Comparison of ENCODE assay signal across 1 cellular context in the genomic region with DNA sequence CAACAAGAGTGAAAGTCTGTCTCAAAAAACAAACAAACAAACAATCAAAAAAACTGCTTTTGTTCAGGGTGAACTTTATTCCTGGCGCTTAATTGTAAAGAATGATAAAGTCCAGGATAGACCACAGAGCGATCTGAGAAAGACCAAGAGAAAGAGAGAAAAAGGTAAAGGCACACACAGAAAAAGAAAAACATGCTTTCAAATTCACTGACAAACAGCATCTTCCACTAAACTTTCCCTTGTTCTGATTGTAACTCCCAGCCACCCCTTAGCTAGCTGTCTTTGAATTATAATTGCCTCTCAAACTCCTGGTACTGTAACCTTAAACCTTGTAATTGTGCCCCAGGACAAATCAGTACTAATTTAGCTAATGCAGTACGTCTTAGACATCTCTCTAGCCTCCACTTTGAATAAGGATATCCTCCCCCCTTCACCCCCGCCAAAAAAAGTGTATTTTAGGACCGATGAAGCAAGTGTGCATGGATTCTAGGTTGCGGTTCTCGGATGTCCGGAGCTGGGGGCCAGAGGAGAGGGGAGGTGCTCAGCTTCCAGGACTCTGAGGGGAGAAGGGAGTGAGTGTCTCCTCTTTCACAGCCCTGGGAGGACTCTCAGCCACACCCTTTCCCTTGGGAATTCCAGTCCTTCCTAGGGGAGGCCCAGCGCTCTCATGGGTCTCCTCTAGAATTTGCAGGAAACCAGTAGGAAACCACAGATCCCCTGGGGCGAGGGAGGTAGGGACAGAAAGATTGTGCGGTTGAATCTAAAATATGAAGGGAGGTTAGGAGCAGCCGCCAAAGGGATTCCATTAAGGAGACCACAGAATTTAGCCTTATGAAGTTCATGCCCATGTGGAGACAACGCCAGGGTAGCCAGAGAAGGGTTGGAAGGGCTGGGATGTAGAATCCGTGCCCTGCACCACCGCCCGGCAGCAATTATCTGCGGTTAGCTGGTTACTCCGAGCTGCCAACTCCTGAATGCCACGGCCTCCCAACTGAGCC.
TF ChIP-seq lines count a peak whose summit lies in the region.

No MANE protein-coding gene starts in this region.

TF ChIP-seq in HEK293, 187 proteins besides CTCF, POLR2A, EP300 and RAD21 (continued from another document and continues in another):
- TF ChIP-seq PRDM10 (tag by site-specific recombination; IDR thresholded peaks at IDR 0.05) (peak; percentile 66; the same call in 1 of the 2 replicates), ZEB2 (tag by site-specific recombination; IDR thresholded peaks at IDR 0.05) (peak; percentile 67; the same call in 1 of the 2 replicates), ZNF558 (tag by site-specific recombination; IDR thresholded peaks at IDR 0.05) (peak; percentile 59; the same call in 1 of the 2 replicates), ZBTB17 (tag by site-specific recombination; IDR thresholded peaks at IDR 0.05) (peak; percentile 78), ZBTB44 (tag by site-specific recombination; IDR thresholded peaks at IDR 0.05) (peak; percentile 56), ZNF707 (tag by site-specific recombination; IDR thresholded peaks at IDR 0.05) (peak; percentile 74), ZNF426 (tag by site-specific recombination; IDR thresholded peaks at IDR 0.05) (no peak), ZNF366 (tag by site-specific recombination; conservative IDR thresholded peaks at IDR 0.05) (peak; percentile 72), ZNF776 (tag by site-specific recombination; IDR thresholded peaks at IDR 0.05; ENCODE audit: borderline replicate concordance) (no peak), ZNF239 (tag by site-specific recombination; IDR thresholded peaks at IDR 0.05) (no peak), GFI1B (tag by site-specific recombination; IDR thresholded peaks at IDR 0.05) (peak; percentile 51), ZNF792 (tag by site-specific recombination; IDR thresholded peaks at IDR 0.05) (no peak), ZBTB48 (tag by site-specific recombination; IDR thresholded peaks at IDR 0.05) (peak; percentile 82; the same call in 1 of the 2 replicates), ZNF24 (tag by site-specific recombination; IDR thresholded peaks at IDR 0.05) (peak; percentile 74), SP7 (tag by site-specific recombination; IDR thresholded peaks at IDR 0.05) (peak; percentile 99), ZNF670 (tag by site-specific recombination; IDR thresholded peaks at IDR 0.05; ENCODE audit: low read depth) (no peak), PRDM1 (tag by site-specific recombination; IDR thresholded peaks at IDR 0.05) (peak; percentile 95), ZNF2 (tag by site-specific recombination; IDR thresholded peaks at IDR 0.05) (peak; percentile 52; the same call in 1 of the 2 replicates), ZNF600 (tag by site-specific recombination; IDR thresholded peaks at IDR 0.05) (peak; percentile 95), ZNF561 (tag by site-specific recombination; IDR thresholded peaks at IDR 0.05; ENCODE audit: borderline replicate concordance) (peak; percentile 89), ZXDB (tag by site-specific recombination; IDR thresholded peaks at IDR 0.05) (peak; percentile 52), ZNF341 (tag by site-specific recombination; IDR thresholded peaks at IDR 0.05; ENCODE audit: low read depth) (peak; percentile 83), ZNF423 (tag by site-specific recombination; IDR thresholded peaks at IDR 0.05) (peak; percentile 81; the same call in 1 of the 2 replicates), KLF1 (tag by site-specific recombination; IDR thresholded peaks at IDR 0.05) (peak; percentile 98), GLIS1 (tag by site-specific recombination; IDR thresholded peaks at IDR 0.05) (peak; percentile 99), ZNF626 (tag by site-specific recombination; IDR thresholded peaks at IDR 0.05) (no peak), ZNF112 (tag by site-specific recombination; IDR thresholded peaks at IDR 0.05) (no peak), ZNF132 (tag by site-specific recombination; IDR thresholded peaks at IDR 0.05; ENCODE audit: borderline replicate concordance) (no peak), ZNF10 (tag by site-specific recombination; IDR thresholded peaks at IDR 0.05) (no peak), SCRT2 (tag by site-specific recombination; IDR thresholded peaks at IDR 0.05) (no peak), PRDM6 (tag by site-specific recombination; IDR thresholded peaks at IDR 0.05) (peak; percentile 83), PATZ1 (tag by site-specific recombination; IDR thresholded peaks at IDR 0.05) (peak; percentile 98), ZBTB8A (tag by site-specific recombination; IDR thresholded peaks at IDR 0.05) (peak; percentile 70), ZNF501 (tag by site-specific recombination; IDR thresholded peaks at IDR 0.05) (peak; percentile 72; the same call in 1 of the 2 replicates), ZBTB26 (tag by site-specific recombination; optimal IDR thresholded peaks at IDR 0.05) (peak; percentile 20)
- TF ChIP-seq, protein P1, sequence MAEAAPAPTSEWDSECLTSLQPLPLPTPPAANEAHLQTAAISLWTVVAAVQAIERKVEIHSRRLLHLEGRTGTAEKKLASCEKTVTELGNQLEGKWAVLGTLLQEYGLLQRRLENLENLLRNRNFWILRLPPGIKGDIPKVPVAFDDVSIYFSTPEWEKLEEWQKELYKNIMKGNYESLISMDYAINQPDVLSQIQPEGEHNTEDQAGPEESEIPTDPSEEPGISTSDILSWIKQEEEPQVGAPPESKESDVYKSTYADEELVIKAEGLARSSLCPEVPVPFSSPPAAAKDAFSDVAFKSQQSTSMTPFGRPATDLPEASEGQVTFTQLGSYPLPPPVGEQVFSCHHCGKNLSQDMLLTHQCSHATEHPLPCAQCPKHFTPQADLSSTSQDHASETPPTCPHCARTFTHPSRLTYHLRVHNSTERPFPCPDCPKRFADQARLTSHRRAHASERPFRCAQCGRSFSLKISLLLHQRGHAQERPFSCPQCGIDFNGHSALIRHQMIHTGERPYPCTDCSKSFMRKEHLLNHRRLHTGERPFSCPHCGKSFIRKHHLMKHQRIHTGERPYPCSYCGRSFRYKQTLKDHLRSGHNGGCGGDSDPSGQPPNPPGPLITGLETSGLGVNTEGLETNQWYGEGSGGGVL (tag by site-specific recombination; IDR thresholded peaks at IDR 0.05) = peak; percentile 82
- TF ChIP-seq, protein P2, sequence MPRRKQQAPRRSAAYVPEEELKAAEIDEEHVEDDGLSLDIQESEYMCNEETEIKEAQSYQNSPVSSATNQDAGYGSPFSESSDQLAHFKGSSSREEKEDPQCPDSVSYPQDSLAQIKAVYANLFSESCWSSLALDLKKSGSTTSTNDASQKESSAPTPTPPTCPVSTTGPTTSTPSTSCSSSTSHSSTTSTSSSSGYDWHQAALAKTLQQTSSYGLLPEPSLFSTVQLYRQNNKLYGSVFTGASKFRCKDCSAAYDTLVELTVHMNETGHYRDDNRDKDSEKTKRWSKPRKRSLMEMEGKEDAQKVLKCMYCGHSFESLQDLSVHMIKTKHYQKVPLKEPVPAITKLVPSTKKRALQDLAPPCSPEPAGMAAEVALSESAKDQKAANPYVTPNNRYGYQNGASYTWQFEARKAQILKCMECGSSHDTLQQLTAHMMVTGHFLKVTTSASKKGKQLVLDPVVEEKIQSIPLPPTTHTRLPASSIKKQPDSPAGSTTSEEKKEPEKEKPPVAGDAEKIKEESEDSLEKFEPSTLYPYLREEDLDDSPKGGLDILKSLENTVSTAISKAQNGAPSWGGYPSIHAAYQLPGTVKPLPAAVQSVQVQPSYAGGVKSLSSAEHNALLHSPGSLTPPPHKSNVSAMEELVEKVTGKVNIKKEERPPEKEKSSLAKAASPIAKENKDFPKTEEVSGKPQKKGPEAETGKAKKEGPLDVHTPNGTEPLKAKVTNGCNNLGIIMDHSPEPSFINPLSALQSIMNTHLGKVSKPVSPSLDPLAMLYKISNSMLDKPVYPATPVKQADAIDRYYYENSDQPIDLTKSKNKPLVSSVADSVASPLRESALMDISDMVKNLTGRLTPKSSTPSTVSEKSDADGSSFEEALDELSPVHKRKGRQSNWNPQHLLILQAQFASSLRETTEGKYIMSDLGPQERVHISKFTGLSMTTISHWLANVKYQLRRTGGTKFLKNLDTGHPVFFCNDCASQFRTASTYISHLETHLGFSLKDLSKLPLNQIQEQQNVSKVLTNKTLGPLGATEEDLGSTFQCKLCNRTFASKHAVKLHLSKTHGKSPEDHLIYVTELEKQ (tag by site-specific recombination; IDR thresholded peaks at IDR 0.05; ENCODE audit: borderline replicate concordance) = peak; percentile 58; the same call in 1 of the 2 replicates
- TF ChIP-seq, protein P3, sequence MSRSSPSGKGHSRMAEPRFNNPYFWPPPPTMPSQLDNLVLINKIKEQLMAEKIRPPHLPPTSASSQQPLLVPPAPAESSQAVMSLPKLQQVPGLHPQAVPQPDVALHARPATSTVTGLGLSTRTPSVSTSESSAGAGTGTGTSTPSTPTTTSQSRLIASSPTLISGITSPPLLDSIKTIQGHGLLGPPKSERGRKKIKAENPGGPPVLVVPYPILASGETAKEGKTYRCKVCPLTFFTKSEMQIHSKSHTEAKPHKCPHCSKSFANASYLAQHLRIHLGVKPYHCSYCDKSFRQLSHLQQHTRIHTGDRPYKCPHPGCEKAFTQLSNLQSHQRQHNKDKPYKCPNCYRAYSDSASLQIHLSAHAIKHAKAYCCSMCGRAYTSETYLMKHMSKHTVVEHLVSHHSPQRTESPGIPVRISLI (tag by site-specific recombination; IDR thresholded peaks at IDR 0.05) = peak; percentile 65; the same call in 1 of the 2 replicates
